18 cellular contexts compared by ENCODE assay signal in genomic region chr12:125240717-125241116, GRCh38. TPM values are rescaled to one million over a fixed set of nuclear protein-coding genes. Genes with fewer than 3 reads are reported as not detected.
A peak's percentile ranks its signal among the peaks of the same experiment; 100 is the strongest.
DNase-seq lines count a peak whose midpoint lies in the region; ATAC-seq and TF ChIP-seq lines count a peak whose summit lies in the region.
"Had no signal": no experiment of that assay in that cellular context is flagged by ENCODE, and none has a peak within 500 bp of the region (broad histone marks: within the 10 kb centered on the region; RNA-seq: fewer than 3 reads in every experiment).

No MANE protein-coding gene starts in this region.

- H3K36me3 Mint-ChIP-seq in WTC11, result peaks cover 9% of the 10 kb centered on the region; the same call in 1 of the 2 replicates
- H3K36me3 Mint-ChIP-seq: CD4-positive, CD25-positive, alpha-beta regulatory T cell; CD8-positive, alpha-beta memory T cell; IgD-negative memory B cell had no signal

- H3K9me3 ChIP-seq in HEK293 (ENCODE audit: control insufficient read depth, insufficient read depth, low read depth, low read length) (no peaks in the 10 kb centered on the region), ascending aorta (no peaks in the 10 kb centered on the region)
- H3K9me3 ChIP-seq: BLaER1 treated with 17β-estradiol and CSF1 and Interleukin-3, amounts not matched to agents 10 nM and 100 nM had no signal

- ATAC-seq in WTC11, result no peak
- no peak for ATAC-seq in Right ventricle myocardium superior (ENCODE audit: poor library complexity)
- ATAC-seq: GM12878 had no signal

- intact Hi-C loops in ascending aorta (cut with DNase I) (no loop called here), Right ventricle myocardium superior (cut with DNase I) (no loop called here)

- TF ChIP-seq CTCF in HEK293 (tag by site-specific recombination; IDR thresholded peaks at IDR 0.05), result no peak
- no peak for TF ChIP-seq CTCF in WTC11 (IDR thresholded peaks at IDR 0.05)
- TF ChIP-seq CTCF in ascending aorta (IDR thresholded peaks at IDR 0.05), result no peak

- H3K4me1 ChIP-seq in HEK293 (ENCODE audit: control insufficient read depth, insufficient read depth, low read length) (no peaks in the 10 kb centered on the region), ascending aorta (no peaks in the 10 kb centered on the region)

- POLR2A ChIA-PET in HEK293 (lab: Yijun Ruan, JAX), result no interaction called here
- POLR2A ChIA-PET in WTC11 (lab: Charles Lee), result no interaction called here

- no peak overlapping the region for H3K4me3 Mint-ChIP-seq in WTC11
- H3K4me3 Mint-ChIP-seq: B cell; CD4-positive, CD25-positive, alpha-beta regulatory T cell; CD8-positive, alpha-beta memory T cell; IgD-negative memory B cell had no signal

- no peaks in the 10 kb centered on the region for H3K27me3 Mint-ChIP-seq in WTC11 (ENCODE audit: low read depth)
- H3K27me3 Mint-ChIP-seq: CD4-positive, CD25-positive, alpha-beta regulatory T cell had no signal

- CTCF ChIA-PET in HEK293 (lab: Yijun Ruan, JAX) (interaction anchor here (1.0 to 1.3 kb wide), 2 partner anchors 57 to 162 kb away, joined by 3 read pairs; no protein-coding TSS in a partner anchor), WTC11 (lab: Charles Lee) (interaction anchor here (1.6 kb wide), 1 partner anchor 12 kb away, joined by 3 read pairs; no protein-coding TSS in a partner anchor)

- DNase-seq in WTC11 (ENCODE audit: low spot score) (no peak), left kidney (ENCODE audit: low read depth, low spot score) (peak; percentile 13), ascending aorta (ENCODE audit: low spot score in 2 of 2) (no peak), Right ventricle myocardium superior (no peak), NCI-H1436 (lab: John Stamatoyannopoulos, UW) (no peak)
- DNase-seq: CD4-positive, CD25-positive, alpha-beta regulatory T cell; CD8-positive, alpha-beta memory T cell; COR-L47; DMS 273 treated with DMSO at 0.1 percent for 48 hours; DMS53; DND-41; EL; HCEC 1CT had no signal

- no peaks in the 10 kb centered on the region for H3K9me3 Mint-ChIP-seq in WTC11
- H3K9me3 Mint-ChIP-seq: CD4-positive, CD25-positive, alpha-beta regulatory T cell; CD8-positive, alpha-beta memory T cell; IgD-negative memory B cell had no signal

- no peak overlapping the region for H3K4me3 ChIP-seq in HEK293 (ENCODE audit: low read depth, low read length)
- no peak overlapping the region for H3K4me3 ChIP-seq in ascending aorta
- H3K4me3 ChIP-seq: BLaER1 treated with 17β-estradiol and CSF1 and Interleukin-3, amounts not matched to agents 10 nM and 100 nM; GM12878 had no signal

- H3K36me3 ChIP-seq in HEK293 (ENCODE audit: control insufficient read depth in 2 of 2, insufficient read depth in 1 of 2, low read length in 2 of 2) (no peaks in the 10 kb centered on the region), ascending aorta (no peaks in the 10 kb centered on the region)
- H3K36me3 ChIP-seq: BLaER1 treated with 17β-estradiol and CSF1 and Interleukin-3, amounts not matched to agents 10 nM and 100 nM had no signal

- no peaks in the 10 kb centered on the region for H3K27me3 ChIP-seq in ascending aorta
- H3K27me3 ChIP-seq: BLaER1 treated with 17β-estradiol and CSF1 and Interleukin-3, amounts not matched to agents 10 nM and 100 nM had no signal

- H3K4me1 Mint-ChIP-seq in WTC11, result peaks cover 47% of the 10 kb centered on the region
- H3K4me1 Mint-ChIP-seq: B cell; CD4-positive, CD25-positive, alpha-beta regulatory T cell; CD8-positive, alpha-beta memory T cell; IgD-negative memory B cell had no signal

- H3K27ac Mint-ChIP-seq in WTC11, result peak overlapping the region; percentile 80; the same call in 1 of the 2 replicates
- H3K27ac Mint-ChIP-seq: B cell; CD4-positive, CD25-positive, alpha-beta regulatory T cell; IgD-negative memory B cell had no signal

- H3K27ac ChIP-seq in HEK293 (ENCODE audit: extremely low read depth, low read depth, low read length), result no peak overlapping the region
- H3K27ac ChIP-seq in ascending aorta, result no peak overlapping the region
- H3K27ac ChIP-seq: BLaER1 treated with 17β-estradiol and CSF1 and Interleukin-3, amounts not matched to agents 10 nM and 100 nM had no signal

TF ChIP-seq in HEK293, 187 proteins besides CTCF, POLR2A, EP300 and RAD21:
- TF ChIP-seq ZFHX2 (tag by site-specific recombination; conservative IDR thresholded peaks at IDR 0.05) (peak; percentile 46; the same call in 1 of the 2 replicates), KLF8 (tag by site-specific recombination; IDR thresholded peaks at IDR 0.05) (no peak), ZNF785 (tag by site-specific recombination; IDR thresholded peaks at IDR 0.05) (no peak), EGR2 (tag by site-specific recombination; IDR thresholded peaks at IDR 0.05; ENCODE audit: low read depth) (peak; percentile 17; the same call in 1 of the 2 replicates)

TF ChIP-seq in WTC11, 78 proteins besides CTCF, POLR2A, EP300 and RAD21:
- TF ChIP-seq NFYB (CRISPR knock-in tag; conservative IDR thresholded peaks at IDR 0.05; ENCODE audit: low read depth), result no peak
- no peak for TF ChIP-seq SMAD3 (CRISPR knock-in tag; IDR thresholded peaks at IDR 0.05; ENCODE audit: borderline replicate concordance)
- TF ChIP-seq USF1 (CRISPR knock-in tag; IDR thresholded peaks at IDR 0.05), result no peak
- no peak for TF ChIP-seq MYBL2 (CRISPR knock-in tag; IDR thresholded peaks at IDR 0.05)
- no peak for TF ChIP-seq OVOL2 (CRISPR knock-in tag; IDR thresholded peaks at IDR 0.05; ENCODE audit: borderline replicate concordance)
- TF ChIP-seq PRDM15 (CRISPR knock-in tag; IDR thresholded peaks at IDR 0.05), result no peak
- TF ChIP-seq ESRRA (CRISPR knock-in tag; IDR thresholded peaks at IDR 0.05; ENCODE audit: borderline replicate concordance), result no peak
- no peak for TF ChIP-seq ZNF121 (CRISPR knock-in tag; IDR thresholded peaks at IDR 0.05)
TF ChIP-seq in WTC11: peak in this region for 0.

RNA-seq across cellular contexts. Expression of gene TMEM132B, which starts 54.5 kb away (rescaled TPM):
- 79.0 to 83.4 TPM (median 83.3 TPM) in 3 replicates for total RNA-seq in WTC11 (2021)
- 1.1 TPM for total RNA-seq in ascending aorta
- total RNA-seq in Right ventricle myocardium superior, result 6.1 TPM
- total RNA-seq: CD4-positive, CD25-positive, alpha-beta regulatory T cell; CD8-positive, alpha-beta memory T cell had no signal

Comparison
In these comparisons a context has a peak if more than half of its experiments do, and no peak if none do; other contexts are left out.
1. RNA of gene TMEM132B, which starts 54.5 kb away (total RNA-seq): 79.0 to 83.4 TPM in WTC11; 6.1 TPM in Right ventricle myocardium superior (single experiment) and 1.1 TPM in ascending aorta (single experiment); every median in the first group is over 10 times any median in the second.